17 cellular contexts compared by ENCODE assay signal in genomic region chr12:64655141-64655540, GRCh38. TPM values are rescaled to one million over a fixed set of nuclear protein-coding genes. Genes with fewer than 3 reads are reported as not detected.
DNase-seq lines count a peak whose midpoint lies in the region; ATAC-seq and TF ChIP-seq lines count a peak whose summit lies in the region.
"Had no signal": no experiment of that assay in that cellular context is flagged by ENCODE, and none has a peak within 500 bp of the region (broad histone marks: within the 10 kb centered on the region; RNA-seq: fewer than 3 reads in every experiment).

No MANE protein-coding gene starts in this region.

- H3K9me3 ChIP-seq in transverse colon (no peaks in the 10 kb centered on the region), uterus (no peaks in the 10 kb centered on the region)
- H3K9me3 ChIP-seq: testis had no signal

- H3K36me3 ChIP-seq in transverse colon (no peaks in the 10 kb centered on the region), GM23338 (ENCODE audit: insufficient read depth) (no peaks in the 10 kb centered on the region), uterus (no peaks in the 10 kb centered on the region)

- no peak for TF ChIP-seq EP300 in transverse colon (IDR thresholded peaks at IDR 0.05; ENCODE audit: low read depth)

- CTCF ChIA-PET in activated naive CD4-positive, alpha-beta T cell treated with anti-CD3 and anti-CD28 coated beads for 36 hours (lab: Charles Lee): interaction anchor here (1.2 kb wide), 1 partner anchor 11 kb away, joined by 7 read pairs; no protein-coding TSS in a partner anchor
- CTCF ChIA-PET in T-cell (lab: Charles Lee): interaction anchor here in 1 of 2 donors (0.7 kb wide), 1 partner anchor 1736 kb away, joined by 5 read pairs; no protein-coding TSS in a partner anchor

- H4K20me1 ChIP-seq in GM23338 (replicated peaks; ENCODE audit: insufficient read depth): peaks cover 16% of the 10 kb centered on the region

- no peaks in the 10 kb centered on the region for H3K27me3 ChIP-seq in transverse colon
- no peaks in the 10 kb centered on the region for H3K27me3 ChIP-seq in GM23338 (ENCODE audit: insufficient read depth)
- H3K27me3 ChIP-seq in uterus: no peaks in the 10 kb centered on the region
- H3K27me3 ChIP-seq: testis had no signal

- H3K27ac ChIP-seq in transverse colon (peak overlapping the region in 3 of 4 donors; percentile 72 to 80 (median 77)), GM23338 (ENCODE audit: low read depth) (no peak overlapping the region), uterus (no peak overlapping the region)
- H3K27ac ChIP-seq: testis had no signal

- TF ChIP-seq POLR2A in transverse colon (IDR thresholded peaks at IDR 0.05) (no peak), uterus (IDR thresholded peaks at IDR 0.05) (no peak)

- in situ Hi-C loops in transverse colon (cut with MboI; ENCODE audit: low pct_ligation_motif_present in 1 of 4, low pct_unique_long_range_greater_than_20kb in 1 of 4, low sequenced_read_pairs in 3 of 4): no loop called here

- POLR2A ChIA-PET in T-cell (lab: Charles Lee): interaction anchor here in 1 of 2 donors (0.5 kb wide), 1 partner anchor 12 kb away, joined by 5 read pairs; no protein-coding TSS in a partner anchor

- H3K27ac Mint-ChIP-seq in activated naive CD4-positive, alpha-beta T cell treated with anti-CD3 and anti-CD28 coated beads for 36 hours: peak overlapping the region; percentile 33
- H3K27ac Mint-ChIP-seq in T-cell (peak overlapping the region; percentile 82 to 88), immature natural killer cell (peak overlapping the region; percentile 52 to 98 (median 84)), GM23338 (no peak overlapping the region)

- H3K9me3 Mint-ChIP-seq in activated naive CD4-positive, alpha-beta T cell treated with anti-CD3 and anti-CD28 coated beads for 36 hours: peaks cover 1% of the 10 kb centered on the region
- no peaks in the 10 kb centered on the region for H3K9me3 Mint-ChIP-seq in T-cell
- H3K9me3 Mint-ChIP-seq in immature natural killer cell: no peaks in the 10 kb centered on the region
- H3K9me3 Mint-ChIP-seq in GM23338: no peaks in the 10 kb centered on the region
- H3K9me3 Mint-ChIP-seq: neural crest cell had no signal

- TF ChIP-seq CTCF in transverse colon (IDR thresholded peaks at IDR 0.05) (no peak), GM23338 (conservative IDR thresholded peaks at IDR 0.05; ENCODE audit: low read depth in 2 of 2) (no peak), uterus (IDR thresholded peaks at IDR 0.05) (no peak)

- no peak for DNase-seq in activated naive CD4-positive, alpha-beta T cell treated with anti-CD3 and anti-CD28 coated beads for 36 hours
- no peak for DNase-seq in activated naive CD4-positive, alpha-beta T cell treated with anti-CD3 and anti-CD28 coated beads, Interleukin-2, amount 50 U/mL, for 16 hours
- DNase-seq in T-cell (no peak), immature natural killer cell (no peak), transverse colon (no peak), GM23338 (ENCODE audit: low spot score) (no peak), uterus (no peak), DMS153 (lab: John Stamatoyannopoulos, UW) (no peak)
- DNase-seq: activated CD4-positive, CD25-positive, alpha-beta regulatory T cell; GOT3; left cardiac atrium; midbrain; NCI-H524; SHP77; T-helper 1 cell; testis had no signal

- ATAC-seq in T-cell (replicated peaks in 1 of 4) (no peak), GM23338 (no peak)
- ATAC-seq: left cardiac atrium had no signal

- H3K36me3 Mint-ChIP-seq in activated naive CD4-positive, alpha-beta T cell treated with anti-CD3 and anti-CD28 coated beads for 36 hours (ENCODE audit: low read depth): peaks cover 12% of the 10 kb centered on the region
- H3K36me3 Mint-ChIP-seq in T-cell (peaks cover 44% of the 10 kb centered on the region), immature natural killer cell (peaks cover 0 to 8% (median 0%) of the 10 kb centered on the region in 3 donors), GM23338 (ENCODE audit: low read depth) (no peaks in the 10 kb centered on the region)

- intact Hi-C loops in activated naive CD4-positive, alpha-beta T cell treated with anti-CD3 and anti-CD28 coated beads for 36 hours (cut with micrococcal nuclease): loop anchor here (2.0 kb wide), 1 partner anchor 30 kb away; no protein-coding TSS in a partner anchor
- intact Hi-C loops in transverse colon (cut with DNase I; ENCODE audit: low total_unique reads) (no loop called here), uterus (cut with DNase I; ENCODE audit: low total_unique reads) (no loop called here)

- H3K4me3 ChIP-seq in transverse colon (no peak overlapping the region), GM23338 (no peak overlapping the region), uterus (no peak overlapping the region)
- H3K4me3 ChIP-seq: testis had no signal

- H3K4me1 ChIP-seq in transverse colon (peaks cover 27 to 92% (median 59%) of the 10 kb centered on the region in 4 donors), GM23338 (ENCODE audit: insufficient read depth) (peaks cover 18% of the 10 kb centered on the region), uterus (peaks cover 4 to 8% of the 10 kb centered on the region in 2 donors)
- H3K4me1 ChIP-seq: testis had no signal

- H3K79me2 ChIP-seq in GM23338 (replicated peaks; ENCODE audit: insufficient read depth): peaks cover 97% of the 10 kb centered on the region

- H3K9me2 ChIP-seq in GM23338 (ENCODE audit: insufficient read depth): no peaks in the 10 kb centered on the region

- H3K4me2 ChIP-seq in GM23338: no peak overlapping the region

- 0 out of 2 replicates have a peak, but pooled peaks cover 2% of the 10 kb centered on the region for H3F3A ChIP-seq in GM23338 (replicated peaks; ENCODE audit: low read depth)

- WGBS in transverse colon (ENCODE audit: low coverage in 1 of 2), 2 donors: 35 to 45% methylated on average over 3 of the region's 3 CpGs

- H3K4me1 Mint-ChIP-seq in activated naive CD4-positive, alpha-beta T cell treated with anti-CD3 and anti-CD28 coated beads for 36 hours (ENCODE audit: low read depth): peaks cover 80% of the 10 kb centered on the region
- H3K4me1 Mint-ChIP-seq in T-cell (peaks cover 92 to 95% (median 95%) of the 10 kb centered on the region in 3 donors), immature natural killer cell (peaks cover 78 to 93% of the 10 kb centered on the region in 2 donors), GM23338 (peaks cover 8% of the 10 kb centered on the region)

- no peak overlapping the region for H3K4me3 Mint-ChIP-seq in activated naive CD4-positive, alpha-beta T cell treated with anti-CD3 and anti-CD28 coated beads for 36 hours
- peak overlapping the region in 1 of 3 donors; percentile 32 for H3K4me3 Mint-ChIP-seq in T-cell
- H3K4me3 Mint-ChIP-seq in immature natural killer cell: no peak overlapping the region
- H3K4me3 Mint-ChIP-seq in GM23338: no peak overlapping the region
- H3K4me3 Mint-ChIP-seq: neural crest cell had no signal

- H2AFZ ChIP-seq in GM23338: no peak overlapping the region

- no peaks in the 10 kb centered on the region for H3K27me3 Mint-ChIP-seq in activated naive CD4-positive, alpha-beta T cell treated with anti-CD3 and anti-CD28 coated beads for 36 hours (ENCODE audit: low read depth)
- H3K27me3 Mint-ChIP-seq in T-cell: no peaks in the 10 kb centered on the region
- H3K27me3 Mint-ChIP-seq in immature natural killer cell (ENCODE audit: low read depth in 3 of 3): peaks cover 4 to 13% (median 11%) of the 10 kb centered on the region in 3 donors
- H3K27me3 Mint-ChIP-seq in GM23338 (ENCODE audit: insufficient read depth, low read depth, poor library complexity): peaks cover 4% of the 10 kb centered on the region

TF ChIP-seq in GM23338, 12 proteins besides CTCF, POLR2A, EP300 and RAD21 (continues in another document):
- TF ChIP-seq ZNF114 (CRISPR knock-in tag; IDR thresholded peaks at IDR 0.05) (no peak), EZH2 (IDR thresholded peaks at IDR 0.05; ENCODE audit: low read depth, unreplicated experiment) (no peak), EZH2phosphoT487 (IDR thresholded peaks at IDR 0.05; ENCODE audit: unreplicated experiment) (no peak), CREB1 (CRISPR knock-in tag; IDR thresholded peaks at IDR 0.05; ENCODE audit: low read depth) (no peak)

RNA-seq across cellular contexts. Expression of gene RASSF3, which starts 44.8 kb away (rescaled TPM):
- 10 to 100 TPM; 39.4 to 43.8 TPM for total RNA-seq in activated naive CD4-positive, alpha-beta T cell treated with anti-CD3 and anti-CD28 coated beads for 36 hours
- 100 to 1,000 TPM; 113 to 167 (median 149) TPM for total RNA-seq in T-cell
- 1 to 10 TPM; 5.2 to 6.2 (median 5.5) TPM for polyA plus RNA-seq in immature natural killer cell
- total RNA-seq in transverse colon: 10 to 100 TPM; 41.6 to 83.2 (median 62.5) TPM
- total RNA-seq in GM23338 (2014; rRNA removed; shearing (Covaris generic)): 39.6 and 48.1 TPM in 2 replicates
- 20.6 and 21.3 TPM in 2 replicates for polyA plus RNA-seq in GM23338 (2016; fragmentation: Nextera tagmentation; extraction: Ambion mirVana)
- 10 to 100 TPM; 17.7 to 64.7 (median 29.2) TPM for total RNA-seq in uterus

Comparison
In these comparisons a context has a peak if more than half of its experiments do, and no peak if none do; other contexts are left out.
1. H3K27ac ChIP-seq: peak in transverse colon (3 of 4); none in GM23338 (single experiment) and uterus (0 of 2).